Comparison of ENCODE assay signal across 8 cellular contexts in the genomic region with DNA sequence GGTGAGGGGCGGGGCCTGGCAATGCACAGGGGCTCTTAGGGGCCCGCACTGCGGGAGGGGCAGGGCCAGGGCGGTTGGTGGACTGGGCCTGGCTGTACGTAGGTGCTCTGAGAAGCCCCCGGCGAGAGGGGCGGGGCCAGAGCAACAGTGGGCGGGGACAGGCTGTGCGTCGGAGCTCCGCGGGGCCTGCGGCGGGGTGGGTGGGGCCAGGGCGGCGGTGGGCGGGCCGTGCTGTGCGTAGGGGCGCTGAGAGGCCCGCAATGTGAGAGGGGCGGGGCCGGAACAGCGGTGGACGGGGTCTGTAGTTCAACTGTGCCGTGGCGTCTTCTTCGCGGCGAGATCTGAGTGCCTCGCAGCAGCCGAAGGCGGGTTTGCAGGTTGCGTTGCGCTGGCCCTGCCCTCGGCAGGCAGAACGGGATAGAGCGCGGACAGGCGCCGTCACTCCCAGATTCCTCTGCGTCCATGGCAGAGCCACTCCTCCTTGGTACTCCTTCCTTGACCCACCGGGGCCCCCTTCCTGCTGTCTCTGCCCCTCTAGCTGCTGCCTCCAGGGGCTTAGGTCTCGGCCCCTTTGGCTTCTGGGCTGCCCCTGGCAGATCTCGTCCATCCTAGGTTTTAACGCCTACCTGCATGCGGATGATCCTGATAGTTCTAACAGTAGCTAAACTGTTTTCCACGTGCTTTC. TPM values are rescaled to one million over a fixed set of nuclear protein-coding genes. Genes with fewer than 3 reads are reported as not detected.
DNase-seq lines count a peak whose midpoint lies in the region; ATAC-seq, FAIRE-seq and TF ChIP-seq lines count a peak whose summit lies in the region.

No MANE protein-coding gene starts in this region.

- no peaks in the 10 kb centered on the region for H3K9me3 ChIP-seq in NT2/D1 (ENCODE audit: insufficient read depth, low read length)
- H3K9me3 ChIP-seq in endothelial cell of umbilical vein (replicated peaks; ENCODE audit: control insufficient read depth, insufficient read depth, low read length): no peaks in the 10 kb centered on the region
- H3K9me3 ChIP-seq in mononuclear cell (ENCODE audit: low read depth, low read length): no peaks in the 10 kb centered on the region

- peaks cover 19% of the 10 kb centered on the region for H3K27me3 ChIP-seq in NT2/D1 (ENCODE audit: insufficient read depth, insufficient read length)
- H3K27me3 ChIP-seq in endothelial cell of umbilical vein (ENCODE audit: control insufficient read depth in 2 of 2, insufficient read depth in 2 of 2, low read length in 2 of 2): peaks cover 5 to 20% of the 10 kb centered on the region in 2 experiments
- no peaks in the 10 kb centered on the region for H3K27me3 ChIP-seq in mononuclear cell (ENCODE audit: insufficient read depth, low read length)

- H3K36me3 Mint-ChIP-seq in Calu3 (ENCODE audit: insufficient read depth, unreplicated experiment): peaks cover 12% of the 10 kb centered on the region

- BruUV-seq in Calu3 (replicated peaks; lab: Mats Ljungman, UMichigan): no TSS peak
- BruUV-seq in endothelial cell of umbilical vein (replicated peaks; lab: Mats Ljungman, UMichigan): no TSS peak

- no peaks in the 10 kb centered on the region for H3K79me2 ChIP-seq in endothelial cell of umbilical vein (ENCODE audit: control insufficient read depth, insufficient read depth, low read length)

- intact Hi-C loops in Calu3 (cut with micrococcal nuclease; ENCODE audit: unreplicated experiment): loop anchor here (1.0 kb wide), 1 partner anchor 74 kb away; no protein-coding TSS in a partner anchor
- intact Hi-C loops in endothelial cell of umbilical vein (cut with micrococcal nuclease): loop anchor here (1.0 to 2.0 kb wide), 3 partner anchors 34 to 98 kb away; a partner anchor contains a TSS

- H3K4me1 ChIP-seq in NT2/D1 (ENCODE audit: insufficient read depth, insufficient read length) (peaks cover 9% of the 10 kb centered on the region), endothelial cell of umbilical vein (ENCODE audit: control insufficient read depth, extremely low read depth, insufficient read depth, low read length) (peaks cover 8% of the 10 kb centered on the region), mononuclear cell (ENCODE audit: insufficient read depth, low read length) (peaks cover 26% of the 10 kb centered on the region)

- peak; percentile 69 for ATAC-seq in GM21390 (IDR thresholded peaks at IDR 0.05; ENCODE audit: unreplicated experiment)

- peak overlapping the region; percentile 97 for H2AFZ ChIP-seq in endothelial cell of umbilical vein (ENCODE audit: low read depth, low read length)

- H3K36me3 ChIP-seq in NT2/D1 (ENCODE audit: insufficient read depth, insufficient read length, low read length): no peaks in the 10 kb centered on the region
- no peaks in the 10 kb centered on the region for H3K36me3 ChIP-seq in endothelial cell of umbilical vein (ENCODE audit: control insufficient read depth in 2 of 2, extremely low read depth in 1 of 2, insufficient read depth in 2 of 2, low read length in 2 of 2)

- DNase-seq in Calu3: peak; percentile 96
- peak; percentile 86 for DNase-seq in HTR-8/SVneo (ENCODE audit: insufficient read length, low spot score)
- DNase-seq in NT2/D1 (ENCODE audit: low read depth, low spot score): peak; percentile 70
- peak; percentile 87 for DNase-seq in activated CD8-positive, alpha-beta memory T cell treated with anti-CD3 and anti-CD28 coated beads, Interleukin-2, amount 50 U/mL, for 24 hours (ENCODE audit: extremely low read depth)
- DNase-seq in endothelial cell of umbilical vein (ENCODE audit: low read depth, low spot score): peak; percentile 88
- peak; percentile 92 to 94 for DNase-seq in stimulated activated CD8-positive, alpha-beta memory T cell treated with anti-CD3 and anti-CD28 coated beads, Interleukin-2, amount 100 ng/mL, for 1 hour (ENCODE audit: low read depth in 2 of 2)

- dilution Hi-C loops in endothelial cell of umbilical vein (cut with MboI; ENCODE audit: extremely low pct_ligation_motif_present, low sequenced_read_pairs): no loop called here

- no peak for TF ChIP-seq POLR2A in endothelial cell of umbilical vein (IDR thresholded peaks at IDR 0.05; ENCODE audit: low read depth, low read length)

- H3K27ac ChIP-seq in endothelial cell of umbilical vein (ENCODE audit: insufficient read depth, low read depth, low read length): no peak overlapping the region

- no peaks in the 10 kb centered on the region for H3K9me3 Mint-ChIP-seq in Calu3 (ENCODE audit: low read depth, unreplicated experiment)

- H4K20me1 ChIP-seq in endothelial cell of umbilical vein (replicated peaks; ENCODE audit: control insufficient read depth, extremely low read depth, insufficient read depth, low read length): no peaks in the 10 kb centered on the region

- peak overlapping the region; percentile 63 for H3K27ac Mint-ChIP-seq in Calu3 (ENCODE audit: unreplicated experiment)

- H3K9ac ChIP-seq in NT2/D1 (ENCODE audit: insufficient read length, low read depth): peak overlapping the region; percentile 71
- peak overlapping the region; percentile 12 for H3K9ac ChIP-seq in endothelial cell of umbilical vein (replicated peaks; ENCODE audit: extremely low read depth, insufficient read depth, low read length)

- POLR2A ChIA-PET in endothelial cell of umbilical vein (lab: Charles Lee): interaction anchor here (0.6 to 1.1 kb wide), 2 partner anchors 8 to 128 kb away, joined by 4 to 7 read pairs; no protein-coding TSS in a partner anchor

- peaks cover 19% of the 10 kb centered on the region for H3K4me1 Mint-ChIP-seq in Calu3 (ENCODE audit: low read depth, unreplicated experiment)

- H3K4me3 ChIP-seq in NT2/D1 (ENCODE audit: insufficient read length, low read depth): peak overlapping the region; percentile 42
- peak overlapping the region; percentile 27 to 57 (median 46) for H3K4me3 ChIP-seq in endothelial cell of umbilical vein (replicated peaks in 1 of 3; ENCODE audit: insufficient read depth in 1 of 3, low read depth in 1 of 3, low read length in 3 of 3)
- H3K4me3 ChIP-seq in mononuclear cell (ENCODE audit: low read length): peak overlapping the region; percentile 67

- peak overlapping the region; percentile 84 for H3K4me2 ChIP-seq in endothelial cell of umbilical vein (ENCODE audit: insufficient read depth, low read length)

- peak; percentile 88 for FAIRE-seq in HTR-8/SVneo (lab: Jason Lieb, UNC)
- FAIRE-seq in endothelial cell of umbilical vein (lab: Jason Lieb, UNC): peak; percentile 78

- peaks cover 42% of the 10 kb centered on the region for H3K27me3 Mint-ChIP-seq in Calu3 (ENCODE audit: unreplicated experiment)

- H3K4me3 Mint-ChIP-seq in Calu3 (ENCODE audit: low read depth, unreplicated experiment): peak overlapping the region; percentile 80

- TF ChIP-seq CTCF in Calu3 (IDR thresholded peaks at IDR 0.05; ENCODE audit: unreplicated experiment): no peak
- no peak for TF ChIP-seq CTCF in endothelial cell of umbilical vein (IDR thresholded peaks at IDR 0.05; ENCODE audit: extremely low read depth in 1 of 2, insufficient read depth in 1 of 2, low read depth in 1 of 2, low read length in 2 of 2)

- CTCF ChIA-PET in Calu3 (lab: Charles Lee) (interaction anchor here (0.6 to 2.0 kb wide), 7 partner anchors 8 to 789 kb away, joined by 4 to 6 read pairs (median 5); no protein-coding TSS in a partner anchor), endothelial cell of umbilical vein (lab: Charles Lee) (interaction anchor here (0.6 to 3.6 kb wide), 11 partner anchors 8 to 128 kb away, joined by 3 to 15 read pairs (median 4); a partner anchor contains a TSS)

- no peaks in the 10 kb centered on the region for H3K9me1 ChIP-seq in endothelial cell of umbilical vein (replicated peaks; ENCODE audit: control insufficient read depth, extremely low read depth, insufficient read depth, low read length)

TF ChIP-seq in endothelial cell of umbilical vein, 7 proteins besides CTCF, POLR2A, EP300 and RAD21:
- TF ChIP-seq FOS (IDR thresholded peaks at IDR 0.05; ENCODE audit: borderline replicate concordance, insufficient read depth, low read length): no peak
- TF ChIP-seq MYC (IDR thresholded peaks at IDR 0.05; ENCODE audit: low read depth, low read length): no peak
- TF ChIP-seq JUN (IDR thresholded peaks at IDR 0.05; ENCODE audit: borderline replicate concordance, insufficient read depth, insufficient read length, low read depth): no peak
- no peak for TF ChIP-seq POLR2AphosphoS5 (IDR thresholded peaks at IDR 0.05; ENCODE audit: insufficient read depth, low read depth, low read length)
- TF ChIP-seq GATA2 (IDR thresholded peaks at IDR 0.05; ENCODE audit: insufficient read depth, insufficient read length, low read depth, low read length): no peak
- no peak for TF ChIP-seq EZH2 (IDR thresholded peaks at IDR 0.05; ENCODE audit: borderline replicate concordance, low read depth, low read length, severe bottlenecking)
- TF ChIP-seq, protein P1, sequence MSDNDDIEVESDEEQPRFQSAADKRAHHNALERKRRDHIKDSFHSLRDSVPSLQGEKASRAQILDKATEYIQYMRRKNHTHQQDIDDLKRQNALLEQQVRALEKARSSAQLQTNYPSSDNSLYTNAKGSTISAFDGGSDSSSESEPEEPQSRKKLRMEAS (IDR thresholded peaks at IDR 0.05; ENCODE audit: insufficient read depth, insufficient read length): no peak

RNA-seq across cellular contexts. Expression of a gene that starts 33.2 kb away (rescaled TPM):
- 11.0 and 15.9 TPM in 2 replicates for total RNA-seq in Calu3 (2022)
- 10.1 and 11.8 TPM in 2 replicates for total RNA-seq in endothelial cell of umbilical vein
- 8.1 and 8.3 TPM in 2 replicates for polyA plus RNA-seq in endothelial cell of umbilical vein
- 7.9 and 9.8 TPM in 2 replicates for polyA plus RNA-seq in endothelial cell of umbilical vein (2011; cell fraction: cytosol; rRNA removed)
- 14.8 and 18.1 TPM in 2 replicates for polyA plus RNA-seq in endothelial cell of umbilical vein (2011; cell fraction: nucleus; rRNA removed)
- polyA plus RNA-seq in endothelial cell of umbilical vein (2012): 15.8 and 20.5 TPM in 2 replicates
- 9.4 and 9.7 TPM in 2 replicates for polyA minus RNA-seq in endothelial cell of umbilical vein
- 5.2 TPM for polyA minus RNA-seq in endothelial cell of umbilical vein (2011; cell fraction: cytosol; rRNA and poly(A)+ RNA removed)
- 2.5 and 4.4 TPM in 2 replicates for polyA minus RNA-seq in endothelial cell of umbilical vein (2011; cell fraction: nucleus; rRNA and poly(A)+ RNA removed)
- total RNA-seq in mononuclear cell: 5.4 TPM
